In the genomic region with DNA sequence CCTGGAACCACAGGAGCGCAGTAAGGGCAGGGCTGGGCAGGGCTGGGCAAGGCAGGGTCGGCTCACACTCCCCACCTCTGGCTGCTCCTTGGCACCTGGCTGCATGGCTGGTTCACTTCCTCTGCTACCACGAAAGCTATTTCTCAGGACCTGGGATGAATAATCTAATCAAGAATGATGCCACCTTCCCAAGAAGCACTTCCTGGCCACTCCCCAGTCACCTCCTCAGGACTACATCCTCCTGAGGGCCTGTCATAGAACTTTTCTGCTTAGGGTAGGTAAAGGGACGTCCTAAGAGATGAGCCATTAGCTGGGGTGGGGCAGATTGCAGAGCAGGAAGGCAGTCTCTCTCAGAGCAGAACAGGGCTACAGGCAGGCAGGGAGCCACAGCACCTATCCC, we compare ENCODE assay signal across 24 cellular contexts.
A peak's percentile ranks its signal among the peaks of the same experiment; 100 is the strongest.
DNase-seq lines count a peak whose midpoint lies in the region; ATAC-seq, FAIRE-seq and TF ChIP-seq lines count a peak whose summit lies in the region.
"Had no signal": no experiment of that assay in that cellular context is flagged by ENCODE, and none has a peak within 500 bp of the region (broad histone marks: within the 10 kb centered on the region; RNA-seq: fewer than 3 reads in every experiment).

No MANE protein-coding gene starts in this region.

- no peaks in the 10 kb centered on the region for H3K9me3 Mint-ChIP-seq in stimulated activated memory B cell treated with anti-CD40 and anti-IgM and Interleukin-4, amounts not matched to agents 10 μg/mL and 1 μg/mL and 100 μg/mL, for 72 hours
- H3K9me3 Mint-ChIP-seq in stimulated activated naive B cell treated with anti-CD40 and anti-IgM and Interleukin-4, amounts not matched to agents 10 μg/mL and 1 μg/mL and 100 μg/mL, for 72 hours, result peaks cover 0 to 4% of the 10 kb centered on the region in 2 donors
- H3K9me3 Mint-ChIP-seq: central memory CD8-positive, alpha-beta T cell; naive thymus-derived CD8-positive, alpha-beta T cell; T-helper 1 cell treated with Interleukin-12 subunit alpha and Interleukin-12 subunit beta and Interleukin-4 antibody, amounts not matched to agents 30 μg/mL and 1 μg/mL, for 36 hours had no signal

- no peak for TF ChIP-seq CTCF in foreskin keratinocyte (conservative IDR thresholded peaks at IDR 0.05)

- H3K27ac ChIP-seq in foreskin keratinocyte, result no peak overlapping the region
- H3K27ac ChIP-seq: dorsolateral prefrontal cortex, gastrocnemius medialis, pancreas, SJCRH30, tibial nerve had no signal

- H3K27me3 Mint-ChIP-seq in stimulated activated memory B cell treated with anti-CD40 and anti-IgM and Interleukin-4, amounts not matched to agents 10 μg/mL and 1 μg/mL and 100 μg/mL, for 72 hours, result no peaks in the 10 kb centered on the region
- H3K27me3 Mint-ChIP-seq in stimulated activated naive B cell treated with anti-CD40 and anti-IgM and Interleukin-4, amounts not matched to agents 10 μg/mL and 1 μg/mL and 100 μg/mL, for 72 hours, result no peaks in the 10 kb centered on the region
- H3K27me3 Mint-ChIP-seq: central memory CD8-positive, alpha-beta T cell; naive thymus-derived CD8-positive, alpha-beta T cell had no signal

- no peaks in the 10 kb centered on the region for H3K27me3 ChIP-seq in foreskin keratinocyte
- H3K27me3 ChIP-seq: dorsolateral prefrontal cortex, gastrocnemius medialis, pancreas, SJCRH30, tibial nerve had no signal

- FAIRE-seq in RCC 7860 (lab: Jason Lieb, UNC), result no peak
- FAIRE-seq: pancreas had no signal

- peak; percentile 54 for DNase-seq in HT-29 (ENCODE audit: low spot score)
- peak; percentile 51 for DNase-seq in RCC 7860 (ENCODE audit: low spot score)
- DNase-seq in foreskin keratinocyte, result peak; percentile 88 to 90
- DNase-seq in SIG-M5 treated with dmso at 0.1 percent for 504 hours (lab: John Stamatoyannopoulos, UW; ENCODE audit: unreplicated experiment), result no peak
- no peak for DNase-seq in stimulated activated naive B cell treated with anti-CD40 and anti-IgM and Interleukin-4, amounts not matched to agents 10 μg/mL and 1 μg/mL and 100 μg/mL, for 72 hours
- DNase-seq: activated CD4-positive, alpha-beta T cell treated with anti-CD3 and anti-CD28 coated beads, Interleukin-2, amount 50 U/mL, for 1 hour; AML-193; aorta; COR-L47; dorsolateral prefrontal cortex; gastrocnemius medialis; kidney glomerular epithelial cell; naive thymus-derived CD8-positive, alpha-beta T cell; NCI-H2107; NCI-H69; pancreas; SJCRH30; stimulated activated naive CD4-positive, alpha-beta T cell treated with Interleukin-2 at 50 U/mL for 16 hours had no signal

- H3K27ac Mint-ChIP-seq in stimulated activated memory B cell treated with anti-CD40 and anti-IgM and Interleukin-4, amounts not matched to agents 10 μg/mL and 1 μg/mL and 100 μg/mL, for 72 hours, result peak overlapping the region; percentile 10
- no peak overlapping the region for H3K27ac Mint-ChIP-seq in stimulated activated naive B cell treated with anti-CD40 and anti-IgM and Interleukin-4, amounts not matched to agents 10 μg/mL and 1 μg/mL and 100 μg/mL, for 72 hours
- H3K27ac Mint-ChIP-seq: naive thymus-derived CD8-positive, alpha-beta T cell; T-helper 1 cell treated with Interleukin-12 subunit alpha and Interleukin-12 subunit beta and Interleukin-4 antibody, amounts not matched to agents 30 μg/mL and 1 μg/mL, for 36 hours had no signal

- ATAC-seq in foreskin keratinocyte (peak; percentile 81), HG03175 (IDR thresholded peaks at IDR 0.05; ENCODE audit: unreplicated experiment) (no peak)
- no peak for ATAC-seq in stimulated activated memory B cell treated with anti-CD40 and anti-IgM and Interleukin-4, amounts not matched to agents 10 μg/mL and 1 μg/mL and 100 μg/mL, for 72 hours
- no peak for ATAC-seq in stimulated activated naive B cell treated with anti-CD40 and anti-IgM and Interleukin-4, amounts not matched to agents 10 μg/mL and 1 μg/mL and 100 μg/mL, for 72 hours (replicated peaks)
- ATAC-seq: gastrocnemius medialis; naive thymus-derived CD8-positive, alpha-beta T cell; sciatic nerve had no signal

- H3K4me3 Mint-ChIP-seq in stimulated activated memory B cell treated with anti-CD40 and anti-IgM and Interleukin-4, amounts not matched to agents 10 μg/mL and 1 μg/mL and 100 μg/mL, for 72 hours, result no peak overlapping the region
- no peak overlapping the region for H3K4me3 Mint-ChIP-seq in stimulated activated naive B cell treated with anti-CD40 and anti-IgM and Interleukin-4, amounts not matched to agents 10 μg/mL and 1 μg/mL and 100 μg/mL, for 72 hours
- H3K4me3 Mint-ChIP-seq: central memory CD8-positive, alpha-beta T cell; naive thymus-derived CD8-positive, alpha-beta T cell; T-helper 1 cell treated with Interleukin-12 subunit alpha and Interleukin-12 subunit beta and Interleukin-4 antibody, amounts not matched to agents 30 μg/mL and 1 μg/mL, for 36 hours had no signal

- no peaks in the 10 kb centered on the region for H3K36me3 Mint-ChIP-seq in stimulated activated memory B cell treated with anti-CD40 and anti-IgM and Interleukin-4, amounts not matched to agents 10 μg/mL and 1 μg/mL and 100 μg/mL, for 72 hours
- H3K36me3 Mint-ChIP-seq in stimulated activated naive B cell treated with anti-CD40 and anti-IgM and Interleukin-4, amounts not matched to agents 10 μg/mL and 1 μg/mL and 100 μg/mL, for 72 hours, result no peaks in the 10 kb centered on the region
- H3K36me3 Mint-ChIP-seq: naive thymus-derived CD8-positive, alpha-beta T cell had no signal

- H3K4me1 Mint-ChIP-seq in stimulated activated memory B cell treated with anti-CD40 and anti-IgM and Interleukin-4, amounts not matched to agents 10 μg/mL and 1 μg/mL and 100 μg/mL, for 72 hours, result peaks cover 20% of the 10 kb centered on the region
- H3K4me1 Mint-ChIP-seq in stimulated activated naive B cell treated with anti-CD40 and anti-IgM and Interleukin-4, amounts not matched to agents 10 μg/mL and 1 μg/mL and 100 μg/mL, for 72 hours, result peaks cover 9 to 17% of the 10 kb centered on the region in 2 donors
- H3K4me1 Mint-ChIP-seq: central memory CD8-positive, alpha-beta T cell had no signal

- peaks cover 32% of the 10 kb centered on the region for H3K4me1 ChIP-seq in foreskin keratinocyte
- H3K4me1 ChIP-seq: pancreas, SJCRH30 had no signal

Comparison
In these comparisons a context has a peak if more than half of its experiments do, and no peak if none do; other contexts are left out.
1. DNase-seq: peak in HT-29 (single experiment), RCC 7860 (single experiment) and foreskin keratinocyte (2 of 2); none in SIG-M5 treated with dmso at 0.1 percent for 504 hours (single experiment) and stimulated activated naive B cell treated with anti-CD40 and anti-IgM and Interleukin-4, amounts not matched to agents 10 μg/mL and 1 μg/mL and 100 μg/mL, for 72 hours (single experiment).